ENCODE assay signal across 8 cellular contexts in genomic region chr10:70272925-70273316, GRCh38. TPM values are rescaled to one million over a fixed set of nuclear protein-coding genes. Genes with fewer than 3 reads are reported as not detected.
DNase-seq lines count a peak whose midpoint lies in the region; ATAC-seq and TF ChIP-seq lines count a peak whose summit lies in the region.

No MANE protein-coding gene starts in this region.

- H3K4me3 ChIP-seq in astrocyte of the cerebellum (ENCODE audit: low read depth, low read length) = no peak overlapping the region

- peaks cover 15% of the 10 kb centered on the region for H3K27me3 Mint-ChIP-seq in mesothelial cell of epicardium (ENCODE audit: low read depth)

- no peaks in the 10 kb centered on the region for H3K4me1 Mint-ChIP-seq in mesothelial cell of epicardium

- TF ChIP-seq CTCF in astrocyte of the cerebellum (IDR thresholded peaks at IDR 0.05; ENCODE audit: low read depth, low read length, missing control alignments) = peak; percentile 23
- peak; percentile 83 for TF ChIP-seq CTCF in mesothelial cell of epicardium (IDR thresholded peaks at IDR 0.05; ENCODE audit: unreplicated experiment)

- no peaks in the 10 kb centered on the region for H3K36me3 Mint-ChIP-seq in mesothelial cell of epicardium

- no peak overlapping the region for H3K27ac Mint-ChIP-seq in mesothelial cell of epicardium

- no peak overlapping the region for H3K4me3 Mint-ChIP-seq in mesothelial cell of epicardium

- ATAC-seq in GM18907 (IDR thresholded peaks at IDR 0.05; ENCODE audit: unreplicated experiment) (peak; percentile 69), HG03095 (IDR thresholded peaks at IDR 0.05; ENCODE audit: unreplicated experiment) (no peak)

- H3K9me3 Mint-ChIP-seq in mesothelial cell of epicardium = peaks cover 5% of the 10 kb centered on the region

- DNase-seq in CD1c-positive myeloid dendritic cell (ENCODE audit: extremely low spot score) (peak; percentile 51), HPDE6-E6E7 (ENCODE audit: extremely low spot score) (peak; percentile 21), astrocyte of the cerebellum (ENCODE audit: low read depth) (no peak), mesothelial cell of epicardium (ENCODE audit: low spot score in 2 of 2, unreplicated experiment in 2 of 2) (no peak), Ammon's horn (ENCODE audit: low spot score) (no peak)
- DNase-seq in activated naive CD4-positive, alpha-beta T cell (lab: John Stamatoyannopoulos, UW) = no peak

- in situ Hi-C loops in astrocyte of the cerebellum (cut with HindIII; ENCODE audit: low sequenced_read_pairs) = no loop called here

RNA-seq across cellular contexts. Expression of gene NPFFR1, which starts 10.9 kb away (rescaled TPM):
- 0.11 to 0.14 TPM (median 0.13 TPM) in 3 replicates for total RNA-seq in mesothelial cell of epicardium

RNA-seq across cellular contexts. Expression of gene PPA1, which starts 39.7 kb away (rescaled TPM):
- 73.5 to 78.2 TPM (median 75.7 TPM) in 3 replicates for total RNA-seq in mesothelial cell of epicardium

Comparison
In these comparisons a context has a peak if more than half of its experiments do, and no peak if none do; other contexts are left out.
1. DNase-seq: peak in CD1c-positive myeloid dendritic cell (single experiment) and HPDE6-E6E7 (single experiment); none in astrocyte of the cerebellum (single experiment), mesothelial cell of epicardium (0 of 2), Ammon's horn (single experiment) and activated naive CD4-positive, alpha-beta T cell (0 of 4).